In the genomic region with DNA sequence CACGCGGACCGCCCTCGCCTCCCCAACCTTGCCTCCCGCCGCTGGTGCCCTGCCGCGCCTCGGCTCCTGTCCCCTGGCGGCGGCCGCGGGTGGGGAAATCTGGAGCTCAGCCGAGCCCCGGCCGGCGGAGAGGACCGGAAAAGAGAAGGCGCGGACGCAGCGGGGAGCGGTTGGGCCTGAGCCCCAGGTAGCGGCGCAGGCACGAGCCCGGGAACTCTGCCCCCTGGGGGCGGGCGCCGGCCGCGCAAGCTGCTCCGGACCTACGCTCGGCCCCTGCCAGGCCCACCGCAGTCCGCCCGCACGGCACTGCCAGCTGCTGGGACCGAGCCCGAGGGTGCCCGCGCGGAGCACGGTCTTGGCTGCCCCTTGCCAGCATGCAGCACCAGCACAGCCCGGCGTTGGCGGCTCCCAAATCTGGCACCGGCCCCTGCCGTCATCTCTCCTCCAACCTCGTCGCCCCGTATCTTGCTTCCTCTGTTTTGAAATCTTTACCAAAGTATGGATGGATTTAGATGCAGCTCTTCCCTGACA, we compare ENCODE assay signal across 8 cellular contexts. TPM values are rescaled to one million over a fixed set of nuclear protein-coding genes. Genes with fewer than 3 reads are reported as not detected.
A peak's percentile ranks its signal among the peaks of the same experiment; 100 is the strongest.
DNase-seq lines count a peak whose midpoint lies in the region; ATAC-seq and TF ChIP-seq lines count a peak whose summit lies in the region.

Gene PRSS12, minus strand, starts transcription at position 161 of the 531 bp plus-strand sequence. CDS start 283 bp downstream, outside the sequence.

- peaks cover 55% of the 10 kb centered on the region for H3K27me3 Mint-ChIP-seq in activated CD4-positive, alpha-beta memory T cell treated with anti-CD3 and anti-CD28 coated beads for 36 hours
- H3K27me3 Mint-ChIP-seq in mesothelial cell of epicardium (ENCODE audit: low read depth): peaks cover 11% of the 10 kb centered on the region

- no peaks in the 10 kb centered on the region for H3K9me3 Mint-ChIP-seq in activated CD4-positive, alpha-beta memory T cell treated with anti-CD3 and anti-CD28 coated beads for 36 hours
- no peaks in the 10 kb centered on the region for H3K9me3 Mint-ChIP-seq in mesothelial cell of epicardium

- peak within 1 kb of the TSS; percentile 63 for H3K4me3 Mint-ChIP-seq in activated CD4-positive, alpha-beta memory T cell treated with anti-CD3 and anti-CD28 coated beads for 36 hours
- peak within 1 kb of the TSS; percentile 89 for H3K4me3 Mint-ChIP-seq in mesothelial cell of epicardium

- TF ChIP-seq CTCF in mesothelial cell of epicardium (IDR thresholded peaks at IDR 0.05; ENCODE audit: unreplicated experiment): peak; percentile 93

- CTCF ChIA-PET in activated CD4-positive, alpha-beta memory T cell treated with anti-CD3 and anti-CD28 coated beads for 36 hours (lab: Charles Lee): interaction anchor here (0.6 to 3.9 kb wide), 20 partner anchors 8 to 79 kb away, joined by 3 to 31 read pairs (median 4); no protein-coding TSS in a partner anchor

- peaks cover 11% of the 10 kb centered on the region for H3K4me1 Mint-ChIP-seq in activated CD4-positive, alpha-beta memory T cell treated with anti-CD3 and anti-CD28 coated beads for 36 hours (ENCODE audit: low read depth)
- peaks cover 68% of the 10 kb centered on the region for H3K4me1 Mint-ChIP-seq in mesothelial cell of epicardium

- H3K9ac ChIP-seq in endocrine pancreas (ENCODE audit: control insufficient read depth, insufficient read depth, low read length): peak within 1 kb of the TSS; percentile 77

- no peaks in the 10 kb centered on the region for H3K9me3 ChIP-seq in endocrine pancreas (ENCODE audit: control insufficient read depth, low read length)

- peak; percentile 96 for ATAC-seq in GM18858 (IDR thresholded peaks at IDR 0.05; ENCODE audit: unreplicated experiment)
- ATAC-seq in HG03039 (IDR thresholded peaks at IDR 0.05; ENCODE audit: unreplicated experiment): peak; percentile 96

- POLR2A ChIA-PET in activated CD4-positive, alpha-beta memory T cell treated with anti-CD3 and anti-CD28 coated beads for 36 hours (lab: Charles Lee): interaction anchor here (1.0 kb wide), 1 partner anchor 10 kb away, joined by 3 read pairs; no protein-coding TSS in a partner anchor

- no peaks in the 10 kb centered on the region for H3K4me1 ChIP-seq in endocrine pancreas (ENCODE audit: control insufficient read depth, insufficient read depth, low read length)

- intact Hi-C loops in activated CD4-positive, alpha-beta memory T cell treated with anti-CD3 and anti-CD28 coated beads for 36 hours (cut with micrococcal nuclease): loop anchor here (1.0 kb wide), 1 partner anchor 72 kb away; no protein-coding TSS in a partner anchor

- no peaks in the 10 kb centered on the region for H3K36me3 ChIP-seq in endocrine pancreas (ENCODE audit: control insufficient read depth, insufficient read depth, low read length)

- in situ Hi-C loops in ACHN (cut with HindIII; ENCODE audit: low pct_ligation_motif_present, low pct_unique_long_range_greater_than_20kb, low sequenced_read_pairs): no loop called here

- H3K27me3 ChIP-seq in endocrine pancreas (ENCODE audit: control insufficient read depth, insufficient read depth, low read length): no peaks in the 10 kb centered on the region

- H3K4me3 ChIP-seq in endocrine pancreas (ENCODE audit: control insufficient read depth, insufficient read depth, low read length): peak within 1 kb of the TSS; percentile 74

- no peak within 1 kb of the TSS for H3K27ac Mint-ChIP-seq in activated CD4-positive, alpha-beta memory T cell treated with anti-CD3 and anti-CD28 coated beads for 36 hours
- peak within 1 kb of the TSS; percentile 80 for H3K27ac Mint-ChIP-seq in mesothelial cell of epicardium

- H3K36me3 Mint-ChIP-seq in activated CD4-positive, alpha-beta memory T cell treated with anti-CD3 and anti-CD28 coated beads for 36 hours: no peaks in the 10 kb centered on the region
- no peaks in the 10 kb centered on the region for H3K36me3 Mint-ChIP-seq in mesothelial cell of epicardium

- DNase-seq in ACHN (peak; percentile 68), NCI-H345 treated with DMSO at 0.1 percent for 48 hours (lab: John Stamatoyannopoulos, UW; ENCODE audit: unreplicated experiment) (peak; percentile 27), mesothelial cell of epicardium (ENCODE audit: low spot score in 2 of 2, unreplicated experiment in 2 of 2) (peak; percentile 74 to 90)
- DNase-seq in activated CD4-positive, alpha-beta memory T cell treated with anti-CD3 and anti-CD28 coated beads for 36 hours: peak; percentile 73
- DNase-seq in stimulated activated CD8-positive, alpha-beta memory T cell treated with anti-CD3 and anti-CD28 coated beads, Interleukin-7, amount 100 ng/mL, for 24 hours (ENCODE audit: low read depth): peak; percentile 18

RNA-seq across cellular contexts. Expression of gene PRSS12, which starts in this region (rescaled TPM):
- not detected for total RNA-seq in activated CD4-positive, alpha-beta memory T cell treated with anti-CD3 and anti-CD28 coated beads for 36 hours
- total RNA-seq in mesothelial cell of epicardium: 43.5 to 46.7 TPM (median 46.2 TPM) in 3 replicates

Comparison
In these comparisons a context has a peak if more than half of its experiments do, and no peak if none do; other contexts are left out.
1. Peak in every context shown above with its lines: DNase-seq, ATAC-seq and H3K4me3 ChIP-seq.
2. RNA of gene PRSS12 (total RNA-seq): 43.5 to 46.7 TPM in mesothelial cell of epicardium; not detected in activated CD4-positive, alpha-beta memory T cell treated with anti-CD3 and anti-CD28 coated beads for 36 hours; every median in the first group is over 10 times any median in the second.
3. Peak in DNase-seq in activated CD4-positive, alpha-beta memory T cell treated with anti-CD3 and anti-CD28 coated beads for 36 hours; RNA of the gene not detected or under 1 TPM.
4. DNase-seq: peak in every context shown above with its lines; median percentile 82 in mesothelial cell of epicardium; 73 in activated CD4-positive, alpha-beta memory T cell treated with anti-CD3 and anti-CD28 coated beads for 36 hours; 68 in ACHN; 27 in NCI-H345 treated with DMSO at 0.1 percent for 48 hours; 18 in stimulated activated CD8-positive, alpha-beta memory T cell treated with anti-CD3 and anti-CD28 coated beads, Interleukin-7, amount 100 ng/mL, for 24 hours.